ENCODE assay signal across 15 cellular contexts in the genomic region with DNA sequence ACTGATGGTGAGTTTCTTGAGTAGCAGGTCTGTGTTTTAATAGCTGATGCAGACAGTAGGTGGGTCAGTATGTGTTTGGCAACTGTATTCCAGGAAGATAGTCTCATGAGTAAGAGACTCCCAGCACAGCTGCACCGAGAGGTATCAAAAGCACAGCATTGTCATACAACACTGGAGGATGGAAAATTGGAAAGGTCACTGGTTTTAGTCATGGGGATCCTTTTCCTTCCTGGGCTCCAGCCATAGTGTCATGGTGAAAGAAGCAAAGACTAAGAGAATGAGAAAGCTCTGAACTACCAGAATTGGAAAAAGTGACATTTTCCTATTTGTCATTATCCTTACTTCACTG.
DNase-seq lines count a peak whose midpoint lies in the region; ATAC-seq and TF ChIP-seq lines count a peak whose summit lies in the region.
"Had no signal": no experiment of that assay in that cellular context is flagged by ENCODE, and none has a peak within 500 bp of the region (broad histone marks: within the 10 kb centered on the region; RNA-seq: fewer than 3 reads in every experiment).

No MANE protein-coding gene starts in this region.

- H3K9me3 ChIP-seq in SJCRH30 (replicated peaks) (no peaks in the 10 kb centered on the region), esophagus muscularis mucosa (no peaks in the 10 kb centered on the region), neuron (ENCODE audit: low read length) (no peaks in the 10 kb centered on the region)
- H3K9me3 ChIP-seq: upper lobe of right lung had no signal

- ATAC-seq in HG02973 (IDR thresholded peaks at IDR 0.05; ENCODE audit: unreplicated experiment), result no peak
- no peak for ATAC-seq in HG03457 (IDR thresholded peaks at IDR 0.05; ENCODE audit: unreplicated experiment)
- ATAC-seq: upper lobe of right lung had no signal

- H3K4me3 Mint-ChIP-seq in activated T-cell treated with anti-CD3 and anti-CD28 coated beads, Interleukin-2, amount 50 U/mL, for 24 hours, result no peak overlapping the region

- H3K27ac ChIP-seq in ACC112 (ENCODE audit: low read depth, low read length) (0 out of 2 replicates have a peak overlapping the region, but pooled peaks have one; percentile 25), SJCRH30 (peak overlapping the region; percentile 34), esophagus muscularis mucosa (replicated peaks in 1 of 4) (peak overlapping the region in 3 of 4 donors; percentile 23 to 49 (median 26))
- H3K27ac ChIP-seq: upper lobe of right lung had no signal

- no peak for TF ChIP-seq CTCF in esophagus muscularis mucosa (IDR thresholded peaks at IDR 0.05)

- no peak for TF ChIP-seq EP300 in esophagus muscularis mucosa (IDR thresholded peaks at IDR 0.05)

- H3K4me1 Mint-ChIP-seq in activated T-cell treated with anti-CD3 and anti-CD28 coated beads, Interleukin-2, amount 50 U/mL, for 24 hours (ENCODE audit: low read depth), result no peaks in the 10 kb centered on the region

- 29% methylated on average over 1 of the region's 1 CpG for whole genome bisulfite sequencing in esophagus muscularis mucosa

- no peak overlapping the region for H2AFZ ChIP-seq in ACC112 (ENCODE audit: low read length, unreplicated experiment)
- peak overlapping the region; percentile 65 for H2AFZ ChIP-seq in neuron (ENCODE audit: low read depth, low read length)

- no peak for TF ChIP-seq POLR2A in esophagus muscularis mucosa (IDR thresholded peaks at IDR 0.05; ENCODE audit: low read depth)

- intact Hi-C loops in esophagus muscularis mucosa (cut with DNase I), result no loop called here

- H3K36me3 Mint-ChIP-seq in activated T-cell treated with anti-CD3 and anti-CD28 coated beads, Interleukin-2, amount 50 U/mL, for 24 hours (ENCODE audit: low read depth), result no peaks in the 10 kb centered on the region

- peaks cover 8% of the 10 kb centered on the region for H3K79me2 ChIP-seq in ACC112 (ENCODE audit: control insufficient read depth, insufficient read depth, low read length, unreplicated experiment)

- H3K4me1 ChIP-seq in ACC112 (ENCODE audit: control insufficient read depth, insufficient read depth, low read length, unreplicated experiment), result peaks cover 35% of the 10 kb centered on the region
- H3K4me1 ChIP-seq in SJCRH30, result 0 out of 2 replicates have a peak, but pooled peaks cover 6% of the 10 kb centered on the region
- peaks cover 0 to 40% (median 17%) of the 10 kb centered on the region in 4 donors for H3K4me1 ChIP-seq in esophagus muscularis mucosa
- H3K4me1 ChIP-seq in neuron (ENCODE audit: insufficient read depth, low read length), result peaks cover 21% of the 10 kb centered on the region
- H3K4me1 ChIP-seq: upper lobe of right lung had no signal

- DNase-seq in SJCRH30, result peak; percentile 7 to 50
- DNase-seq in esophagus muscularis mucosa (ENCODE audit: extremely low spot score), result no peak
- no peak for DNase-seq in activated T-cell treated with anti-CD3 and anti-CD28 coated beads, Interleukin-2, amount 50 U/mL, for 24 hours
- DNase-seq in AML-193 (lab: John Stamatoyannopoulos, UW), result no peak
- DNase-seq: activated CD4-positive, CD25-positive, alpha-beta regulatory T cell; activated CD8-positive, alpha-beta memory T cell treated with anti-CD3 and anti-CD28 coated beads, Interleukin-2, amount 50 U/mL, for 48 hours; effector memory CD4-positive, alpha-beta T cell; left cardiac atrium; NCI-H1417; NCI-H446 treated with DMSO at 0.1 percent for 48 hours; upper lobe of right lung had no signal

- H3K27me3 ChIP-seq in ACC112 (ENCODE audit: insufficient read depth, low read length) (no peaks in the 10 kb centered on the region), SJCRH30 (no peaks in the 10 kb centered on the region), esophagus muscularis mucosa (no peaks in the 10 kb centered on the region), neuron (ENCODE audit: insufficient read depth, low read length) (no peaks in the 10 kb centered on the region)
- H3K27me3 ChIP-seq: upper lobe of right lung had no signal

- no peaks in the 10 kb centered on the region for H3K9me3 Mint-ChIP-seq in activated T-cell treated with anti-CD3 and anti-CD28 coated beads, Interleukin-2, amount 50 U/mL, for 24 hours

- no peak overlapping the region for H3K27ac Mint-ChIP-seq in activated T-cell treated with anti-CD3 and anti-CD28 coated beads, Interleukin-2, amount 50 U/mL, for 24 hours

- H3K4me3 ChIP-seq in ACC112 (ENCODE audit: low read depth, low read length) (no peak overlapping the region), SJCRH30 (no peak overlapping the region), esophagus muscularis mucosa (no peak overlapping the region), neuron (ENCODE audit: low read length) (peak overlapping the region; percentile 32)
- H3K4me3 ChIP-seq: upper lobe of right lung had no signal

- H3K27me3 Mint-ChIP-seq in activated T-cell treated with anti-CD3 and anti-CD28 coated beads, Interleukin-2, amount 50 U/mL, for 24 hours, result peaks cover 23% of the 10 kb centered on the region

- H3K36me3 ChIP-seq in ACC112 (ENCODE audit: insufficient read depth, low read length), result no peaks in the 10 kb centered on the region
- no peaks in the 10 kb centered on the region for H3K36me3 ChIP-seq in SJCRH30
- no peaks in the 10 kb centered on the region for H3K36me3 ChIP-seq in esophagus muscularis mucosa
- H3K36me3 ChIP-seq in neuron (ENCODE audit: insufficient read depth, low read length), result no peaks in the 10 kb centered on the region
- H3K36me3 ChIP-seq: upper lobe of right lung had no signal

Comparison
In these comparisons a context has a peak if more than half of its experiments do, and no peak if none do; other contexts are left out.
1. DNase-seq: peak in SJCRH30 (2 of 2); none in esophagus muscularis mucosa (single experiment), activated T-cell treated with anti-CD3 and anti-CD28 coated beads, Interleukin-2, amount 50 U/mL, for 24 hours (single experiment) and AML-193 (0 of 2).
2. Peak in every context shown above with its lines, with median percentiles within 50 percentile points of each other: H3K27ac ChIP-seq.